Comparison of ENCODE assay signal across 8 cellular contexts in the genomic region with DNA sequence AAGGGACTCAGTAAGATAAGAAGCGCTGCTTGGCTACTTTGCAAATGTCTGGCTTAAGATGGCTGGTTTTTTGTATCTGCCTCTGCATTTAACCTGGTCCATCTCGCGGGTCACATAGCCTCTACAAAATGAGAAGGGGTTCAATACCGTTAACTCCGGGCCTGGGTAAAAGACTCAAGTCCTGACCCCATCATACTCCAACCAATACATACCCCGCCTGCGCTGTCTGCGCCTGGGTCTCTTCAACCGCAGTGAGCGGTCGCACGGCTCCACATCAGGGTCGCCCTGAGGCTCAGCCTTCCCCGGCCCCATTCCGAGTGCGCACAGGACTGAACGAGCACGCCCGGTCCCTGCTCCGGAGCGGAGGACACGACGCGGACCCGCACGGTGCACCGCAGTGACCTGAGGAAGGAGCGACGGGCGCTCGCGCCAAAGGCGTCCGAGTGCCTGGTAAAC. TPM values are rescaled to one million over a fixed set of nuclear protein-coding genes. Genes with fewer than 3 reads are reported as not detected.
DNase-seq lines count a peak whose midpoint lies in the region; ATAC-seq and TF ChIP-seq lines count a peak whose summit lies in the region.

No MANE protein-coding gene starts in this region.

- TF ChIP-seq CTCF in osteocyte (IDR thresholded peaks at IDR 0.05): no peak

- H3K27ac Mint-ChIP-seq in osteocyte (ENCODE audit: unreplicated experiment): peak overlapping the region; percentile 88

- DNase-seq in M059J (ENCODE audit: low read depth) (peak; percentile 31), osteocyte (ENCODE audit: extremely low spot score, unreplicated experiment) (no peak), NOMO-1 treated with DMSO at 0.1 percent for 48 hours (lab: John Stamatoyannopoulos, UW; ENCODE audit: unreplicated experiment) (no peak), SHP77 (lab: John Stamatoyannopoulos, UW) (no peak)

- H3K9me3 Mint-ChIP-seq in osteocyte (ENCODE audit: unreplicated experiment): no peaks in the 10 kb centered on the region

- H3K36me3 Mint-ChIP-seq in osteocyte (ENCODE audit: unreplicated experiment): peaks cover 11% of the 10 kb centered on the region

- no peaks in the 10 kb centered on the region for H3K27me3 ChIP-seq in duodenal mucosa (ENCODE audit: control insufficient read depth in 1 of 2, insufficient read depth in 2 of 2, low read length in 2 of 2)

- peak overlapping the region; percentile 85 for H3K4me3 ChIP-seq in GM08714 (ENCODE audit: low read length)
- H3K4me3 ChIP-seq in duodenal mucosa (ENCODE audit: low read depth in 1 of 2, low read length in 2 of 2): peak overlapping the region; percentile 88 to 93

- H3K9ac ChIP-seq in duodenal mucosa (ENCODE audit: low read depth in 1 of 2, low read length in 2 of 2): peak overlapping the region; percentile 39 to 81

- peaks cover 7 to 10% of the 10 kb centered on the region in 2 donors for H3K36me3 ChIP-seq in duodenal mucosa (ENCODE audit: control insufficient read depth in 1 of 2, insufficient read depth in 2 of 2, low read length in 2 of 2)

- no peaks in the 10 kb centered on the region for H3K9me3 ChIP-seq in duodenal mucosa (ENCODE audit: control insufficient read depth in 1 of 2, low read length in 2 of 2)

- no peak for ATAC-seq in HG03432 (IDR thresholded peaks at IDR 0.05; ENCODE audit: unreplicated experiment)
- ATAC-seq in GM19035 (IDR thresholded peaks at IDR 0.05; ENCODE audit: unreplicated experiment): no peak

- peaks cover 11 to 20% of the 10 kb centered on the region in 2 donors for H3K4me1 ChIP-seq in duodenal mucosa (ENCODE audit: control insufficient read depth in 1 of 2, insufficient read depth in 2 of 2, low read length in 2 of 2)

- peak overlapping the region; percentile 43 for H3K27ac ChIP-seq in duodenal mucosa (ENCODE audit: low read depth, low read length)

- peak overlapping the region; percentile 91 for H3K4me3 Mint-ChIP-seq in osteocyte (ENCODE audit: unreplicated experiment)

- peaks cover 39% of the 10 kb centered on the region for H3K4me1 Mint-ChIP-seq in osteocyte (ENCODE audit: unreplicated experiment)

- H3K27me3 Mint-ChIP-seq in osteocyte (ENCODE audit: unreplicated experiment): no peaks in the 10 kb centered on the region

RNA-seq across cellular contexts. Expression of gene PGD, which starts 0.6 kb away (rescaled TPM):
- total RNA-seq in M059J (2014; rRNA removed; shearing (Covaris generic)): 37.1 and 62.3 TPM in 2 replicates
- 197 and 199 TPM in 2 replicates for total RNA-seq in osteocyte

RNA-seq across cellular contexts. Expression of gene CENPS, which starts 31.9 kb away (rescaled TPM):
- 16.1 and 21.2 TPM in 2 replicates for total RNA-seq in M059J (2014; rRNA removed; shearing (Covaris generic))
- 12.0 and 14.1 TPM in 2 replicates for total RNA-seq in osteocyte

RNA-seq across cellular contexts. Expression of gene CORT, which starts 51.5 kb away (rescaled TPM):
- not detected in 2 replicates for total RNA-seq in M059J (2014; rRNA removed; shearing (Covaris generic))
- total RNA-seq in osteocyte: 0.40 and 0.68 TPM in 2 replicates
